ENCODE assay signal across 18 cellular contexts in the genomic region with DNA sequence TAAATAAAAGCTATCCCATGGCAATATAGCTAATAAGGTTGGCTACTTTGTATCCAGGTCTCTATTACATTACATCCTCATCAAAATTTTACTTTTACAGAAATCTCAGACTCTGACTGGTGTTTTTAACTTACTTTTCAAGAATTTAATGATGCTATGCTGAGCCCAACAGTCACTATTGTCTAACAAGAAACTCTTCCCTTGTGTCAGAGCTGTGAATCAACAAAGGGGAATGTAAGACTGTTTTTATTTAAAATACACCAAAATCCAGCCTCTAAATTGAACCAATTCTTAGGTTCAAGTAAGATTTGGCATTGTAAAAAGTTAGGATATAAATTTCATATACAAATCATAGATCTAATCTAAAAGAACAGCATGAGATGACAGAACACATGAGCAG. TPM values are rescaled to one million over a fixed set of nuclear protein-coding genes. Genes with fewer than 3 reads are reported as not detected.
DNase-seq lines count a peak whose midpoint lies in the region; ATAC-seq and TF ChIP-seq lines count a peak whose summit lies in the region.
"Had no signal": no experiment of that assay in that cellular context is flagged by ENCODE, and none has a peak within 500 bp of the region (broad histone marks: within the 10 kb centered on the region; RNA-seq: fewer than 3 reads in every experiment).

No MANE protein-coding gene starts in this region.

- peak; percentile 33 for DNase-seq in ELR (ENCODE audit: low read depth)
- peak; percentile 21 for DNase-seq in fibroblast of mammary gland (ENCODE audit: low read depth)
- no peak for DNase-seq in activated naive CD4-positive, alpha-beta T cell treated with anti-CD3 and anti-CD28 coated beads, Interleukin-2, amount 50 U/mL, for 72 hours (ENCODE audit: low spot score in 2 of 2)
- no peak for DNase-seq in NCI-H1436 (lab: John Stamatoyannopoulos, UW)
- DNase-seq: ACHN; BE2C; Calu3; CD4-positive, CD25-positive, alpha-beta regulatory T cell; H7; Kasumi-1; MM.1S; NCI-H1105; NCI-H1694; NCI-H2081 treated with DMSO at 0.1 percent for 48 hours had no signal

- peaks cover 19% of the 10 kb centered on the region; the same call in 1 of the 2 replicates for H3K36me3 ChIP-seq in Loucy (ENCODE audit: insufficient read depth, low read length)
- H3K36me3 ChIP-seq: BE2C had no signal

- H3K9me3 Mint-ChIP-seq in activated naive CD4-positive, alpha-beta T cell treated with anti-CD3 and anti-CD28 coated beads, Interleukin-2, amount 50 U/mL, for 72 hours: peaks cover 0 to 9% of the 10 kb centered on the region in 2 donors

- no peak overlapping the region for H3K27ac Mint-ChIP-seq in activated naive CD4-positive, alpha-beta T cell treated with anti-CD3 and anti-CD28 coated beads, Interleukin-2, amount 50 U/mL, for 72 hours
- H3K27ac Mint-ChIP-seq: CD4-positive, CD25-positive, alpha-beta regulatory T cell had no signal

- H3K27me3 ChIP-seq in Loucy (ENCODE audit: insufficient read depth, low read length, poor library complexity, severe bottlenecking): no peaks in the 10 kb centered on the region
- H3K27me3 ChIP-seq: BE2C had no signal

- peak overlapping the region; percentile 48 for H3K9ac ChIP-seq in Loucy (ENCODE audit: low read depth, low read length, poor library complexity, severe bottlenecking)

- H3K4me1 ChIP-seq in Loucy (ENCODE audit: insufficient read depth, low read length, poor library complexity, severe bottlenecking): peaks cover 85% of the 10 kb centered on the region
- H3K4me1 ChIP-seq: BE2C had no signal

- H3K4me2 ChIP-seq in Loucy (ENCODE audit: low read depth, low read length, poor library complexity, severe bottlenecking): peak overlapping the region; percentile 76

- TF ChIP-seq CTCF in Loucy (conservative IDR thresholded peaks at IDR 0.05; ENCODE audit: low read length): no peak
- TF ChIP-seq CTCF in fibroblast of mammary gland (conservative IDR thresholded peaks at IDR 0.05; ENCODE audit: control insufficient read depth, insufficient read depth, low read depth, low read length): no peak

- no peaks in the 10 kb centered on the region for H3F3A ChIP-seq in Loucy (ENCODE audit: low read depth)

- H3K4me3 ChIP-seq in Loucy (ENCODE audit: low read length, poor library complexity, severe bottlenecking): peak overlapping the region; percentile 93
- H3K4me3 ChIP-seq in fibroblast of mammary gland (ENCODE audit: control insufficient read depth, low read depth, low read length): no peak overlapping the region

- no peaks in the 10 kb centered on the region for H3K9me2 ChIP-seq in Loucy (replicated peaks; ENCODE audit: low read depth, low read length)

- no peaks in the 10 kb centered on the region for H3K9me3 ChIP-seq in Loucy (ENCODE audit: insufficient read depth, low read depth, low read length)
- H3K9me3 ChIP-seq: BE2C had no signal

- H3K36me3 Mint-ChIP-seq in activated naive CD4-positive, alpha-beta T cell treated with anti-CD3 and anti-CD28 coated beads, Interleukin-2, amount 50 U/mL, for 72 hours: peaks cover 6 to 26% of the 10 kb centered on the region in 2 donors
- H3K36me3 Mint-ChIP-seq: CD4-positive, CD25-positive, alpha-beta regulatory T cell had no signal

- H3K79me2 ChIP-seq in Loucy (ENCODE audit: insufficient read depth, low read length): peaks cover 100% of the 10 kb centered on the region

- ATAC-seq in activated naive CD4-positive, alpha-beta T cell treated with anti-CD3 and anti-CD28 coated beads, Interleukin-2, amount 50 U/mL, for 72 hours: no peak
- ATAC-seq in HG03432 (IDR thresholded peaks at IDR 0.05; ENCODE audit: unreplicated experiment): no peak
- no peak for ATAC-seq in HG02642 (IDR thresholded peaks at IDR 0.05; ENCODE audit: poor library complexity, unreplicated experiment)
- ATAC-seq: Right ventricle myocardium inferior had no signal

- no peak overlapping the region for H2AFZ ChIP-seq in Loucy (ENCODE audit: low read length)

- H4K20me1 ChIP-seq in Loucy (ENCODE audit: insufficient read depth, low read length, poor library complexity, severe bottlenecking): peaks cover 20% of the 10 kb centered on the region

RNA-seq across cellular contexts. Expression of gene RTKN2, which starts 7.0 kb away (rescaled TPM):
- 1 to 10 TPM; 9.2 to 10.0 TPM for total RNA-seq in activated naive CD4-positive, alpha-beta T cell treated with anti-CD3 and anti-CD28 coated beads, Interleukin-2, amount 50 U/mL, for 72 hours
- total RNA-seq: Right ventricle myocardium inferior had no signal

Comparison
In these comparisons a context has a peak if more than half of its experiments do, and no peak if none do; other contexts are left out.
1. DNase-seq: peak in ELR (single experiment) and fibroblast of mammary gland (single experiment); none in activated naive CD4-positive, alpha-beta T cell treated with anti-CD3 and anti-CD28 coated beads, Interleukin-2, amount 50 U/mL, for 72 hours (0 of 2) and NCI-H1436 (single experiment).